In genomic region chr10:87865201-87866025, GRCh38 we compare ENCODE assay signal across 8 cellular contexts. TPM values are rescaled to one million over a fixed set of nuclear protein-coding genes. Genes with fewer than 3 reads are reported as not detected.
A peak's percentile ranks its signal among the peaks of the same experiment; 100 is the strongest.
DNase-seq lines count a peak whose midpoint lies in the region; ATAC-seq and TF ChIP-seq lines count a peak whose summit lies in the region.

No MANE protein-coding gene starts in this region.

- H2AFZ ChIP-seq in Karpas-422 (ENCODE audit: low read length) = no peak overlapping the region

- H3K4me3 ChIP-seq in BJ (ENCODE audit: low read depth, low read length) (peak overlapping the region; percentile 84), Karpas-422 (ENCODE audit: low read length) (peak overlapping the region; percentile 69)

- H3K4me1 Mint-ChIP-seq in central memory CD8-positive, alpha-beta T cell = peaks cover 61% of the 10 kb centered on the region
- H3K4me1 Mint-ChIP-seq in naive thymus-derived CD8-positive, alpha-beta T cell = peaks cover 35 to 70% (median 53%) of the 10 kb centered on the region in 4 donors

- no peaks in the 10 kb centered on the region for H3K9me3 Mint-ChIP-seq in central memory CD8-positive, alpha-beta T cell
- H3K9me3 Mint-ChIP-seq in naive thymus-derived CD8-positive, alpha-beta T cell = no peaks in the 10 kb centered on the region

- H3K36me3 ChIP-seq in BJ (ENCODE audit: control insufficient read depth, insufficient read depth, low read length) = no peaks in the 10 kb centered on the region
- H3K36me3 ChIP-seq in Karpas-422 (ENCODE audit: insufficient read depth, low read length) = peaks cover 55% of the 10 kb centered on the region

- CTCF ChIA-PET in BJ (lab: Yijun Ruan, JAX) = interaction anchor here (6.3 kb wide), 1 partner anchor 524 kb away, joined by 45 read pairs; no protein-coding TSS in a partner anchor

- no peak for ATAC-seq in central memory CD8-positive, alpha-beta T cell (replicated peaks; ENCODE audit: extremely low read depth, poor library complexity, severe bottlenecking)
- ATAC-seq in naive thymus-derived CD8-positive, alpha-beta T cell = no peak

- H3K27ac ChIP-seq in Karpas-422 (ENCODE audit: low read length) = peak overlapping the region; percentile 97

- H4K20me1 ChIP-seq in Karpas-422 (ENCODE audit: insufficient read depth, low read depth, low read length) = peaks cover 7% of the 10 kb centered on the region

- H3K9me2 ChIP-seq in Karpas-422 (replicated peaks; ENCODE audit: insufficient read depth, low read length) = no peaks in the 10 kb centered on the region

- H3K79me2 ChIP-seq in Karpas-422 (ENCODE audit: low read length) = peaks cover 64% of the 10 kb centered on the region

- no peak for DNase-seq in BJ (ENCODE audit: low read depth)
- peak; percentile 59 for DNase-seq in Karpas-422
- no peak for DNase-seq in central memory CD8-positive, alpha-beta T cell (ENCODE audit: low spot score in 2 of 2)
- no peak for DNase-seq in naive thymus-derived CD8-positive, alpha-beta T cell
- DNase-seq in NCI-H510A treated with DMSO at 0.1 percent for 48 hours (lab: John Stamatoyannopoulos, UW) = no peak
- DNase-seq in NK-92 (lab: John Stamatoyannopoulos, UW; ENCODE audit: unreplicated experiment) = no peak
- no peak for DNase-seq in activated CD4-positive, alpha-beta T cell treated with anti-CD3 and anti-CD28 coated beads for 48 hours
- DNase-seq in dedifferentiated amniotic fluid mesenchymal stem cell (ENCODE audit: extremely low spot score) = no peak

- H3K27me3 ChIP-seq in BJ (ENCODE audit: control insufficient read depth, insufficient read depth, low read length) = no peaks in the 10 kb centered on the region
- H3K27me3 ChIP-seq in Karpas-422 (ENCODE audit: low read length) = no peaks in the 10 kb centered on the region

- H3K4me2 ChIP-seq in Karpas-422 (ENCODE audit: low read depth, low read length, poor library complexity, severe bottlenecking) = peak overlapping the region; percentile 93

- no peaks in the 10 kb centered on the region for H3K9me3 ChIP-seq in Karpas-422 (ENCODE audit: low read length)

- peaks cover 39% of the 10 kb centered on the region for H3K36me3 Mint-ChIP-seq in central memory CD8-positive, alpha-beta T cell (ENCODE audit: insufficient read depth)
- H3K36me3 Mint-ChIP-seq in naive thymus-derived CD8-positive, alpha-beta T cell = peaks cover 5 to 23% (median 7%) of the 10 kb centered on the region in 3 donors

- peaks cover 40% of the 10 kb centered on the region for H3K4me1 ChIP-seq in Karpas-422 (ENCODE audit: low read length)

- H3K9ac ChIP-seq in Karpas-422 (ENCODE audit: low read length) = peak overlapping the region; percentile 96

- no peak for TF ChIP-seq CTCF in BJ (IDR thresholded peaks at IDR 0.05; ENCODE audit: insufficient read depth, low read depth, low read length)

- peak overlapping the region; percentile 89 for H3K4me3 Mint-ChIP-seq in central memory CD8-positive, alpha-beta T cell
- peak overlapping the region; percentile 89 to 99 (median 94) for H3K4me3 Mint-ChIP-seq in naive thymus-derived CD8-positive, alpha-beta T cell

- peak overlapping the region; percentile 91 for H3K27ac Mint-ChIP-seq in central memory CD8-positive, alpha-beta T cell (ENCODE audit: low read depth)
- H3K27ac Mint-ChIP-seq in naive thymus-derived CD8-positive, alpha-beta T cell = peak overlapping the region in 9 of 10 donors; percentile 78 to 95 (median 90)

- no peaks in the 10 kb centered on the region for H3K27me3 Mint-ChIP-seq in central memory CD8-positive, alpha-beta T cell
- peaks cover 0 to 3% (median 0%) of the 10 kb centered on the region in 5 donors for H3K27me3 Mint-ChIP-seq in naive thymus-derived CD8-positive, alpha-beta T cell

- POLR2A ChIA-PET in BJ (lab: Charles Lee) = interaction anchor here (1.0 kb wide), 1 partner anchor 287 kb away, joined by 4 read pairs; no protein-coding TSS in a partner anchor
- POLR2A ChIA-PET in naive thymus-derived CD8-positive, alpha-beta T cell (lab: Charles Lee) = interaction anchor here (0.5 to 5.9 kb wide), 6 partner anchors 26 to 521 kb away, joined by 3 to 163 read pairs (median 6); partner anchors contain the start of gene ATAD1

RNA-seq across cellular contexts. Expression of gene PTEN, which starts 2.0 kb away (rescaled TPM):
- polyA plus RNA-seq in BJ (2011; rRNA removed) = 29.6 and 66.9 TPM in 2 replicates
- 55.7 and 87.5 TPM in 2 replicates for polyA minus RNA-seq in BJ (2011; rRNA and poly(A)+ RNA removed)
- total RNA-seq in Karpas-422 (2014; rRNA removed; shearing (Covaris generic); ENCODE audit: low replicate concordance) = 161 and 281 TPM in 2 replicates
- 10 to 100 TPM; 83.3 to 90.0 TPM for total RNA-seq in naive thymus-derived CD8-positive, alpha-beta T cell
- 10 to 100 TPM; 29.4 to 37.7 (median 30.4) TPM for polyA plus RNA-seq in naive thymus-derived CD8-positive, alpha-beta T cell

RNA-seq across cellular contexts. Expression of gene KLLN, which starts 2.1 kb away (rescaled TPM):
- polyA plus RNA-seq in BJ (2011; rRNA removed) = 0.42 and 0.44 TPM in 2 replicates
- polyA minus RNA-seq in BJ (2011; rRNA and poly(A)+ RNA removed) = 0.47 and 0.57 TPM in 2 replicates
- 1.1 and 2.0 TPM in 2 replicates for total RNA-seq in Karpas-422 (2014; rRNA removed; shearing (Covaris generic); ENCODE audit: low replicate concordance)
- total RNA-seq in naive thymus-derived CD8-positive, alpha-beta T cell = 1 to 10 TPM; 1.4 to 1.7 TPM
- polyA plus RNA-seq in naive thymus-derived CD8-positive, alpha-beta T cell = under 1 TPM; 0.08 to 0.47 (median 0.19) TPM

RNA-seq across cellular contexts. Expression of gene ATAD1, which starts 47.4 kb away (rescaled TPM):
- polyA plus RNA-seq in BJ (2011; rRNA removed) = 13.7 and 36.1 TPM in 2 replicates
- 11.1 and 12.3 TPM in 2 replicates for polyA minus RNA-seq in BJ (2011; rRNA and poly(A)+ RNA removed)
- 21.8 and 41.6 TPM in 2 replicates for total RNA-seq in Karpas-422 (2014; rRNA removed; shearing (Covaris generic); ENCODE audit: low replicate concordance)
- 10 to 100 TPM; 53.3 to 59.7 TPM for total RNA-seq in naive thymus-derived CD8-positive, alpha-beta T cell
- polyA plus RNA-seq in naive thymus-derived CD8-positive, alpha-beta T cell = 10 to 100 TPM; 32.4 to 39.0 (median 35.9) TPM
